In the genomic region with DNA sequence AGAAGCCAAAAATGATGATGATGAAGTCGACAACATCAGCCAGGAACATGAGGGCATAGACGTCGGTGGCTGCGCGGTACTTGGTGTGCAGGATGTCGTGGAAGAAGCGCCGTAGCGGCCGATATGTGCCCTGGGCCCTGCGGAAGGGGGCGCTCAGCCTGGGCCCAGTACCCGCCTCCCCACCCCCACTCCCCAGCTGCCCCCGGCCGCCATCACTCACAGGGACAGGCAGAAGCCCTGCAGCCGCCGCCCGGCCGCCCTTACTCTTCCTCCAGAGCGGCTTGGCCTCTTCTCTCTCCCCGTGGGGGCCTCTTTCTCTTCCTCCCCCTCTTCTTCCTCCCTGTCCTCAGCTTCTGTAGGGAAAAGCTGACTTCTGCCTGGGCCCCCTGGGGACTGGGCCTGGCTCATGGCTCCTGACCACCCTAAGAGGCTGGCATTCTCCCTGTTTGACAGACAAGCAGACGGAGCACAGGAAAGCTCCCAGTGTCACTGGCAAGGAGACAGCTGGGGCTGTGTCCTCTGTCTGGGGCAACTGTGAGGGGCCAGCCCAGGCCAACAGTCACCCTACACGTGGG, we compare ENCODE assay signal across 2 cellular contexts.
TF ChIP-seq lines count a peak whose summit lies in the region.

No MANE protein-coding gene starts in this region.

TF ChIP-seq in IMR-90, 13 proteins besides CTCF, POLR2A, EP300 and RAD21:
- no peak for TF ChIP-seq RFX5 (IDR thresholded peaks at IDR 0.05; ENCODE audit: low read depth, low read length)
- TF ChIP-seq, protein P1, sequence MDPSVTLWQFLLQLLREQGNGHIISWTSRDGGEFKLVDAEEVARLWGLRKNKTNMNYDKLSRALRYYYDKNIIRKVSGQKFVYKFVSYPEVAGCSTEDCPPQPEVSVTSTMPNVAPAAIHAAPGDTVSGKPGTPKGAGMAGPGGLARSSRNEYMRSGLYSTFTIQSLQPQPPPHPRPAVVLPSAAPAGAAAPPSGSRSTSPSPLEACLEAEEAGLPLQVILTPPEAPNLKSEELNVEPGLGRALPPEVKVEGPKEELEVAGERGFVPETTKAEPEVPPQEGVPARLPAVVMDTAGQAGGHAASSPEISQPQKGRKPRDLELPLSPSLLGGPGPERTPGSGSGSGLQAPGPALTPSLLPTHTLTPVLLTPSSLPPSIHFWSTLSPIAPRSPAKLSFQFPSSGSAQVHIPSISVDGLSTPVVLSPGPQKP (IDR thresholded peaks at IDR 0.05; ENCODE audit: borderline replicate concordance, low read depth, low read length): no peak
- TF ChIP-seq, protein P2, sequence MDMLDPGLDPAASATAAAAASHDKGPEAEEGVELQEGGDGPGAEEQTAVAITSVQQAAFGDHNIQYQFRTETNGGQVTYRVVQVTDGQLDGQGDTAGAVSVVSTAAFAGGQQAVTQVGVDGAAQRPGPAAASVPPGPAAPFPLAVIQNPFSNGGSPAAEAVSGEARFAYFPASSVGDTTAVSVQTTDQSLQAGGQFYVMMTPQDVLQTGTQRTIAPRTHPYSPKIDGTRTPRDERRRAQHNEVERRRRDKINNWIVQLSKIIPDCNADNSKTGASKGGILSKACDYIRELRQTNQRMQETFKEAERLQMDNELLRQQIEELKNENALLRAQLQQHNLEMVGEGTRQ (IDR thresholded peaks at IDR 0.05; ENCODE audit: low read depth, low read length): no peak
- no peak for TF ChIP-seq FOS (IDR thresholded peaks at IDR 0.05; ENCODE audit: low read depth, low read length)
- TF ChIP-seq NFE2L2 (IDR thresholded peaks at IDR 0.05; ENCODE audit: low read depth, low read length): no peak
- no peak for TF ChIP-seq SMC3 (IDR thresholded peaks at IDR 0.05; ENCODE audit: low read depth, low read length)
- TF ChIP-seq MAZ (IDR thresholded peaks at IDR 0.05; ENCODE audit: borderline replicate concordance, low read depth, low read length): no peak
- TF ChIP-seq CEBPB (IDR thresholded peaks at IDR 0.05; ENCODE audit: low read depth, low read length): no peak
- TF ChIP-seq MAFK (IDR thresholded peaks at IDR 0.05; ENCODE audit: low read depth, low read length): no peak
- TF ChIP-seq BHLHE40 (IDR thresholded peaks at IDR 0.05; ENCODE audit: low read depth, low read length): no peak
- no peak for TF ChIP-seq MXI1 (IDR thresholded peaks at IDR 0.05; ENCODE audit: borderline replicate concordance, low read depth, low read length)
- TF ChIP-seq RCOR1 (IDR thresholded peaks at IDR 0.05; ENCODE audit: insufficient replicate concordance, low read length): no peak
- no peak for TF ChIP-seq CHD1 (IDR thresholded peaks at IDR 0.05; ENCODE audit: low read depth, low read length)

TF ChIP-seq in K562, 482 proteins besides CTCF, POLR2A, EP300 and RAD21:
- TF ChIP-seq, protein P3, sequence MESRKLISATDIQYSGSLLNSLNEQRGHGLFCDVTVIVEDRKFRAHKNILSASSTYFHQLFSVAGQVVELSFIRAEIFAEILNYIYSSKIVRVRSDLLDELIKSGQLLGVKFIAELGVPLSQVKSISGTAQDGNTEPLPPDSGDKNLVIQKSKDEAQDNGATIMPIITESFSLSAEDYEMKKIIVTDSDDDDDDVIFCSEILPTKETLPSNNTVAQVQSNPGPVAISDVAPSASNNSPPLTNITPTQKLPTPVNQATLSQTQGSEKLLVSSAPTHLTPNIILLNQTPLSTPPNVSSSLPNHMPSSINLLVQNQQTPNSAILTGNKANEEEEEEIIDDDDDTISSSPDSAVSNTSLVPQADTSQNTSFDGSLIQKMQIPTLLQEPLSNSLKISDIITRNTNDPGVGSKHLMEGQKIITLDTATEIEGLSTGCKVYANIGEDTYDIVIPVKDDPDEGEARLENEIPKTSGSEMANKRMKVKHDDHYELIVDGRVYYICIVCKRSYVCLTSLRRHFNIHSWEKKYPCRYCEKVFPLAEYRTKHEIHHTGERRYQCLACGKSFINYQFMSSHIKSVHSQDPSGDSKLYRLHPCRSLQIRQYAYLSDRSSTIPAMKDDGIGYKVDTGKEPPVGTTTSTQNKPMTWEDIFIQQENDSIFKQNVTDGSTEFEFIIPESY (CRISPR knock-in tag; IDR thresholded peaks at IDR 0.05): 0 out of 2 replicates have a peak, but pooled peaks have one; percentile 29
- no peak for TF ChIP-seq WHSC1 (IDR thresholded peaks at IDR 0.05; ENCODE audit: low read length)
- no peak for TF ChIP-seq ETS2 (tag; IDR thresholded peaks at IDR 0.05; ENCODE audit: borderline replicate concordance, poor library complexity, severe bottlenecking)
- TF ChIP-seq HDAC8 (tag; IDR thresholded peaks at IDR 0.05): no peak
- TF ChIP-seq, protein P4, sequence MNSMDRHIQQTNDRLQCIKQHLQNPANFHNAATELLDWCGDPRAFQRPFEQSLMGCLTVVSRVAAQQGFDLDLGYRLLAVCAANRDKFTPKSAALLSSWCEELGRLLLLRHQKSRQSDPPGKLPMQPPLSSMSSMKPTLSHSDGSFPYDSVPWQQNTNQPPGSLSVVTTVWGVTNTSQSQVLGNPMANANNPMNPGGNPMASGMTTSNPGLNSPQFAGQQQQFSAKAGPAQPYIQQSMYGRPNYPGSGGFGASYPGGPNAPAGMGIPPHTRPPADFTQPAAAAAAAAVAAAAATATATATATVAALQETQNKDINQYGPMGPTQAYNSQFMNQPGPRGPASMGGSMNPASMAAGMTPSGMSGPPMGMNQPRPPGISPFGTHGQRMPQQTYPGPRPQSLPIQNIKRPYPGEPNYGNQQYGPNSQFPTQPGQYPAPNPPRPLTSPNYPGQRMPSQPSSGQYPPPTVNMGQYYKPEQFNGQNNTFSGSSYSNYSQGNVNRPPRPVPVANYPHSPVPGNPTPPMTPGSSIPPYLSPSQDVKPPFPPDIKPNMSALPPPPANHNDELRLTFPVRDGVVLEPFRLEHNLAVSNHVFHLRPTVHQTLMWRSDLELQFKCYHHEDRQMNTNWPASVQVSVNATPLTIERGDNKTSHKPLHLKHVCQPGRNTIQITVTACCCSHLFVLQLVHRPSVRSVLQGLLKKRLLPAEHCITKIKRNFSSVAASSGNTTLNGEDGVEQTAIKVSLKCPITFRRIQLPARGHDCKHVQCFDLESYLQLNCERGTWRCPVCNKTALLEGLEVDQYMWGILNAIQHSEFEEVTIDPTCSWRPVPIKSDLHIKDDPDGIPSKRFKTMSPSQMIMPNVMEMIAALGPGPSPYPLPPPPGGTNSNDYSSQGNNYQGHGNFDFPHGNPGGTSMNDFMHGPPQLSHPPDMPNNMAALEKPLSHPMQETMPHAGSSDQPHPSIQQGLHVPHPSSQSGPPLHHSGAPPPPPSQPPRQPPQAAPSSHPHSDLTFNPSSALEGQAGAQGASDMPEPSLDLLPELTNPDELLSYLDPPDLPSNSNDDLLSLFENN (IDR thresholded peaks at IDR 0.05; ENCODE audit: low read depth in 2 of 2, low read length in 2 of 2): no peak
- TF ChIP-seq, protein P5, sequence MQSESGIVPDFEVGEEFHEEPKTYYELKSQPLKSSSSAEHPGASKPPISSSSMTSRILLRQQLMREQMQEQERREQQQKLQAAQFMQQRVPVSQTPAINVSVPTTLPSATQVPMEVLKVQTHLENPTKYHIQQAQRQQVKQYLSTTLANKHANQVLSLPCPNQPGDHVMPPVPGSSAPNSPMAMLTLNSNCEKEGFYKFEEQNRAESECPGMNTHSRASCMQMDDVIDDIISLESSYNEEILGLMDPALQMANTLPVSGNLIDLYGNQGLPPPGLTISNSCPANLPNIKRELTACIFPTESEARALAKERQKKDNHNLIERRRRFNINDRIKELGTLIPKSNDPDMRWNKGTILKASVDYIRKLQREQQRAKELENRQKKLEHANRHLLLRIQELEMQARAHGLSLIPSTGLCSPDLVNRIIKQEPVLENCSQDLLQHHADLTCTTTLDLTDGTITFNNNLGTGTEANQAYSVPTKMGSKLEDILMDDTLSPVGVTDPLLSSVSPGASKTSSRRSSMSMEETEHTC (IDR thresholded peaks at IDR 0.05): no peak
- no peak for TF ChIP-seq ZNF274 (IDR thresholded peaks at IDR 0.05; ENCODE audit: borderline replicate concordance, low read depth, low read length)
- TF ChIP-seq EGR1 (conservative IDR thresholded peaks at IDR 0.05): no peak
- peak; percentile 0; the same call in 1 of the 2 replicates for TF ChIP-seq POLR2G (IDR thresholded peaks at IDR 0.05; ENCODE audit: low read depth, low read length)
- TF ChIP-seq KDM2B (CRISPR knock-in tag; IDR thresholded peaks at IDR 0.05): no peak
- TF ChIP-seq, protein P6, sequence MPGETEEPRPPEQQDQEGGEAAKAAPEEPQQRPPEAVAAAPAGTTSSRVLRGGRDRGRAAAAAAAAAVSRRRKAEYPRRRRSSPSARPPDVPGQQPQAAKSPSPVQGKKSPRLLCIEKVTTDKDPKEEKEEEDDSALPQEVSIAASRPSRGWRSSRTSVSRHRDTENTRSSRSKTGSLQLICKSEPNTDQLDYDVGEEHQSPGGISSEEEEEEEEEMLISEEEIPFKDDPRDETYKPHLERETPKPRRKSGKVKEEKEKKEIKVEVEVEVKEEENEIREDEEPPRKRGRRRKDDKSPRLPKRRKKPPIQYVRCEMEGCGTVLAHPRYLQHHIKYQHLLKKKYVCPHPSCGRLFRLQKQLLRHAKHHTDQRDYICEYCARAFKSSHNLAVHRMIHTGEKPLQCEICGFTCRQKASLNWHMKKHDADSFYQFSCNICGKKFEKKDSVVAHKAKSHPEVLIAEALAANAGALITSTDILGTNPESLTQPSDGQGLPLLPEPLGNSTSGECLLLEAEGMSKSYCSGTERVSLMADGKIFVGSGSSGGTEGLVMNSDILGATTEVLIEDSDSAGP (CRISPR knock-in tag; IDR thresholded peaks at IDR 0.05): no peak
- TF ChIP-seq, protein P7, sequence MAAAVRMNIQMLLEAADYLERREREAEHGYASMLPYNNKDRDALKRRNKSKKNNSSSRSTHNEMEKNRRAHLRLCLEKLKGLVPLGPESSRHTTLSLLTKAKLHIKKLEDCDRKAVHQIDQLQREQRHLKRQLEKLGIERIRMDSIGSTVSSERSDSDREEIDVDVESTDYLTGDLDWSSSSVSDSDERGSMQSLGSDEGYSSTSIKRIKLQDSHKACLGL (CRISPR knock-in tag; IDR thresholded peaks at IDR 0.05; ENCODE audit: borderline replicate concordance, poor library complexity, severe bottlenecking): no peak
- TF ChIP-seq, protein P8, sequence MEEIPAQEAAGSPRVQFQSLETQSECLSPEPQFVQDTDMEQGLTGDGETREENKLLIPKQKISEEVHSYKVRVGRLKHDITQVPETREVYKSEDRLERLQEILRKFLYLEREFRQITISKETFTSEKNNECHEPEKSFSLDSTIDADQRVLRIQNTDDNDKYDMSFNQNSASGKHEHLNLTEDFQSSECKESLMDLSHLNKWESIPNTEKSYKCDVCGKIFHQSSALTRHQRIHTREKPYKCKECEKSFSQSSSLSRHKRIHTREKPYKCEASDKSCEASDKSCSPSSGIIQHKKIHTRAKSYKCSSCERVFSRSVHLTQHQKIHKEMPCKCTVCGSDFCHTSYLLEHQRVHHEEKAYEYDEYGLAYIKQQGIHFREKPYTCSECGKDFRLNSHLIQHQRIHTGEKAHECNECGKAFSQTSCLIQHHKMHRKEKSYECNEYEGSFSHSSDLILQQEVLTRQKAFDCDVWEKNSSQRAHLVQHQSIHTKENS (CRISPR knock-in tag; IDR thresholded peaks at IDR 0.05): no peak
- no peak for TF ChIP-seq NR4A1 (CRISPR knock-in tag; IDR thresholded peaks at IDR 0.05)
- TF ChIP-seq NR4A1 (tag; IDR thresholded peaks at IDR 0.05): no peak
- TF ChIP-seq, protein P9, sequence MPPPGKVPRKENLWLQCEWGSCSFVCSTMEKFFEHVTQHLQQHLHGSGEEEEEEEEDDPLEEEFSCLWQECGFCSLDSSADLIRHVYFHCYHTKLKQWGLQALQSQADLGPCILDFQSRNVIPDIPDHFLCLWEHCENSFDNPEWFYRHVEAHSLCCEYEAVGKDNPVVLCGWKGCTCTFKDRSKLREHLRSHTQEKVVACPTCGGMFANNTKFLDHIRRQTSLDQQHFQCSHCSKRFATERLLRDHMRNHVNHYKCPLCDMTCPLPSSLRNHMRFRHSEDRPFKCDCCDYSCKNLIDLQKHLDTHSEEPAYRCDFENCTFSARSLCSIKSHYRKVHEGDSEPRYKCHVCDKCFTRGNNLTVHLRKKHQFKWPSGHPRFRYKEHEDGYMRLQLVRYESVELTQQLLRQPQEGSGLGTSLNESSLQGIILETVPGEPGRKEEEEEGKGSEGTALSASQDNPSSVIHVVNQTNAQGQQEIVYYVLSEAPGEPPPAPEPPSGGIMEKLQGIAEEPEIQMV (tag; conservative IDR thresholded peaks at IDR 0.05; ENCODE audit: low read depth): no peak
- no peak for TF ChIP-seq TAF1 (IDR thresholded peaks at IDR 0.05; ENCODE audit: control insufficient read depth, extremely low read depth, insufficient read depth, low read length, severe bottlenecking)
- no peak for TF ChIP-seq RBM14 (IDR thresholded peaks at IDR 0.05; ENCODE audit: borderline replicate concordance, insufficient read depth, low read depth, low read length)
- TF ChIP-seq ZNF586 (CRISPR knock-in tag; conservative IDR thresholded peaks at IDR 0.05): no peak
TF ChIP-seq in K562: peak in this region for 2.
